17 cellular contexts compared by ENCODE assay signal in the genomic region with DNA sequence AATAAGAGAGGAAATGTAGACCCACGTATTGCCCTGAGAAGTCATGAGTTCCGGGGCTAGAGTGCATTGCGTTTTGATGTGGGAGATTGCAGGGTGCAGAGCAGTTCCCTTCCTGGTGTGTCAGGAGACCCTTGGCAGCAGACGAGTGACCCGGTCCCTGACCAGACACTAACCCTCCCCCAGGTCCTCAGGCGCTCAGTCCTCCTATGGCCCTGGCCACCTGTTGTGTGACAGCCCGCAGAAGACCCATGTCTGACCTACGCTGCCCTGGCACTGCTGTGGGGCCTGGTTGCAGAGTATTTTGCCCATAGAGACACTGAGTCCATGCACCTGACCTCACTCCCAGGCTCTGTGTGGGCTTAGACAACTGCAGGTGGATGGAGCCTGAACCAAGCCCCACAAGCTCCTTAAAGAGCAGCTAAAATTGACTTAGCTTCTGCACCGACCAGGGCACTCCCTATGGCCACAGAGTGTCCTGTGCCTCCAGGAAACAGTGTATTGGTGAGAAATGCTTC.
A peak's percentile ranks its signal among the peaks of the same experiment; 100 is the strongest.
DNase-seq lines count a peak whose midpoint lies in the region; ATAC-seq, FAIRE-seq and TF ChIP-seq lines count a peak whose summit lies in the region.
"Had no signal": no experiment of that assay in that cellular context is flagged by ENCODE, and none has a peak within 500 bp of the region (broad histone marks: within the 10 kb centered on the region; RNA-seq: fewer than 3 reads in every experiment).

No MANE protein-coding gene starts in this region.

- H3K4me3 Mint-ChIP-seq in WTC11: no peak overlapping the region
- H3K4me3 Mint-ChIP-seq: B cell; CD8-positive, alpha-beta T cell; H9 had no signal

- no peak for FAIRE-seq in frontal cortex (lab: Jason Lieb, UNC)
- FAIRE-seq: H1, HTR-8/SVneo had no signal

- peak; percentile 7 for DNase-seq in activated CD8-positive, alpha-beta memory T cell treated with anti-CD3 and anti-CD28 coated beads, Interleukin-2, amount 50 U/mL, for 48 hours
- DNase-seq in activated CD8-positive, alpha-beta memory T cell treated with anti-CD3 and anti-CD28 coated beads, Interleukin-2, amount 50 U/mL, for 4 hours: no peak
- peak; percentile 47 for DNase-seq in mesenteric fat pad (ENCODE audit: low spot score)
- DNase-seq in sigmoid colon: peak; percentile 37
- DNase-seq in vagina (ENCODE audit: extremely low spot score in 2 of 2): peak; percentile 40
- DNase-seq in frontal cortex (ENCODE audit: low spot score in 2 of 2): no peak
- DNase-seq in WTC11 (ENCODE audit: low spot score): no peak
- DNase-seq: 8988T, Calu3, DMS79 treated with DMSO at 0.1 percent for 48 hours, GF-D8, H9 had no signal

- WGBS in sigmoid colon, 2 donors: 83 to 84% methylated on average over 9 of the region's 9 CpGs

- POLR2A ChIA-PET in WTC11 (lab: Charles Lee): no interaction called here

- H3K9me3 ChIP-seq in sigmoid colon (no peaks in the 10 kb centered on the region), vagina (no peaks in the 10 kb centered on the region)
- H3K9me3 ChIP-seq: BLaER1 treated with 17β-estradiol and CSF1 and Interleukin-3, amounts not matched to agents 10 nM and 100 nM had no signal

- TF ChIP-seq CTCF in sigmoid colon (IDR thresholded peaks at IDR 0.05) (no peak), vagina (IDR thresholded peaks at IDR 0.05) (no peak), WTC11 (IDR thresholded peaks at IDR 0.05) (no peak)

- TF ChIP-seq POLR2A in sigmoid colon (IDR thresholded peaks at IDR 0.05) (no peak), vagina (IDR thresholded peaks at IDR 0.05) (no peak)

- intact Hi-C loops in sigmoid colon (cut with DNase I) (no loop called here), vagina (cut with DNase I) (no loop called here)

- CTCF ChIA-PET in WTC11 (lab: Charles Lee): interaction anchor here (0.8 kb wide), 1 partner anchor 33 kb away, joined by 3 read pairs; no protein-coding TSS in a partner anchor

- H3K27ac ChIP-seq in sigmoid colon (no peak overlapping the region), vagina (no peak overlapping the region)
- H3K27ac ChIP-seq: BLaER1 treated with 17β-estradiol and CSF1 and Interleukin-3, amounts not matched to agents 10 nM and 100 nM had no signal

- H3K36me3 Mint-ChIP-seq in WTC11: peaks cover 2% of the 10 kb centered on the region; the same call in 1 of the 2 replicates
- H3K36me3 Mint-ChIP-seq: CD8-positive, alpha-beta T cell had no signal

- H3K36me3 ChIP-seq in sigmoid colon: no peaks in the 10 kb centered on the region
- H3K36me3 ChIP-seq in vagina: no peaks in the 10 kb centered on the region
- H3K36me3 ChIP-seq: BLaER1 treated with 17β-estradiol and CSF1 and Interleukin-3, amounts not matched to agents 10 nM and 100 nM had no signal

- H3K4me1 ChIP-seq in sigmoid colon: no peaks in the 10 kb centered on the region
- H3K4me1 ChIP-seq in vagina: no peaks in the 10 kb centered on the region
- H3K4me1 ChIP-seq: BLaER1 treated with 17β-estradiol and CSF1 and Interleukin-3, amounts not matched to agents 10 nM and 100 nM had no signal

- H3K27me3 ChIP-seq in sigmoid colon (peaks cover 0 to 5% (median 0%) of the 10 kb centered on the region in 3 donors), vagina (no peaks in the 10 kb centered on the region)
- H3K27me3 ChIP-seq: BLaER1 treated with 17β-estradiol and CSF1 and Interleukin-3, amounts not matched to agents 10 nM and 100 nM had no signal

- peaks cover 3% of the 10 kb centered on the region for H3K27me3 Mint-ChIP-seq in WTC11 (ENCODE audit: low read depth)

- no peak for TF ChIP-seq EP300 in sigmoid colon (IDR thresholded peaks at IDR 0.05)

- H3K4me3 ChIP-seq in sigmoid colon (no peak overlapping the region), vagina (no peak overlapping the region)
- H3K4me3 ChIP-seq: BLaER1 treated with 17β-estradiol and CSF1 and Interleukin-3, amounts not matched to agents 10 nM and 100 nM had no signal

- peaks cover 8% of the 10 kb centered on the region for H3K4me1 Mint-ChIP-seq in WTC11
- H3K4me1 Mint-ChIP-seq: B cell, H9 had no signal

- H3K27ac Mint-ChIP-seq in WTC11: no peak overlapping the region
- H3K27ac Mint-ChIP-seq: B cell; CD8-positive, alpha-beta T cell; H9 had no signal

- ATAC-seq in WTC11: no peak
- ATAC-seq: CD8-positive, alpha-beta T cell had no signal

- peaks cover 21% of the 10 kb centered on the region for H3K9me3 Mint-ChIP-seq in WTC11
- H3K9me3 Mint-ChIP-seq: CD8-positive, alpha-beta T cell had no signal

TF ChIP-seq in WTC11, 78 proteins besides CTCF, POLR2A, EP300 and RAD21 (continues in another document):
- TF ChIP-seq NR3C1 (CRISPR knock-in tag; conservative IDR thresholded peaks at IDR 0.05; ENCODE audit: low read depth) (no peak), NR2C2 (CRISPR knock-in tag; IDR thresholded peaks at IDR 0.05) (no peak), FOXJ3 (CRISPR knock-in tag; IDR thresholded peaks at IDR 0.05; ENCODE audit: borderline replicate concordance) (no peak), ZNF232 (CRISPR knock-in tag; IDR thresholded peaks at IDR 0.05) (no peak), NR1H2 (CRISPR knock-in tag; IDR thresholded peaks at IDR 0.05) (no peak), ZNF671 (CRISPR knock-in tag; IDR thresholded peaks at IDR 0.05) (no peak)
- TF ChIP-seq, protein P1, sequence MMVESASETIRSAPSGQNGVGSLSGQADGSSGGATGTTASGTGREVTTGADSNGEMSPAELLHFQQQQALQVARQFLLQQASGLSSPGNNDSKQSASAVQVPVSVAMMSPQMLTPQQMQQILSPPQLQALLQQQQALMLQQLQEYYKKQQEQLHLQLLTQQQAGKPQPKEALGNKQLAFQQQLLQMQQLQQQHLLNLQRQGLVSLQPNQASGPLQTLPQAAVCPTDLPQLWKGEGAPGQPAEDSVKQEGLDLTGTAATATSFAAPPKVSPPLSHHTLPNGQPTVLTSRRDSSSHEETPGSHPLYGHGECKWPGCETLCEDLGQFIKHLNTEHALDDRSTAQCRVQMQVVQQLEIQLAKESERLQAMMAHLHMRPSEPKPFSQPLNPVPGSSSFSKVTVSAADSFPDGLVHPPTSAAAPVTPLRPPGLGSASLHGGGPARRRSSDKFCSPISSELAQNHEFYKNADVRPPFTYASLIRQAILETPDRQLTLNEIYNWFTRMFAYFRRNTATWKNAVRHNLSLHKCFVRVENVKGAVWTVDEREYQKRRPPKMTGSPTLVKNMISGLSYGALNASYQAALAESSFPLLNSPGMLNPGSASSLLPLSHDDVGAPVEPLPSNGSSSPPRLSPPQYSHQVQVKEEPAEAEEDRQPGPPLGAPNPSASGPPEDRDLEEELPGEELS (CRISPR knock-in tag; IDR thresholded peaks at IDR 0.05): no peak
- TF ChIP-seq, protein P2, sequence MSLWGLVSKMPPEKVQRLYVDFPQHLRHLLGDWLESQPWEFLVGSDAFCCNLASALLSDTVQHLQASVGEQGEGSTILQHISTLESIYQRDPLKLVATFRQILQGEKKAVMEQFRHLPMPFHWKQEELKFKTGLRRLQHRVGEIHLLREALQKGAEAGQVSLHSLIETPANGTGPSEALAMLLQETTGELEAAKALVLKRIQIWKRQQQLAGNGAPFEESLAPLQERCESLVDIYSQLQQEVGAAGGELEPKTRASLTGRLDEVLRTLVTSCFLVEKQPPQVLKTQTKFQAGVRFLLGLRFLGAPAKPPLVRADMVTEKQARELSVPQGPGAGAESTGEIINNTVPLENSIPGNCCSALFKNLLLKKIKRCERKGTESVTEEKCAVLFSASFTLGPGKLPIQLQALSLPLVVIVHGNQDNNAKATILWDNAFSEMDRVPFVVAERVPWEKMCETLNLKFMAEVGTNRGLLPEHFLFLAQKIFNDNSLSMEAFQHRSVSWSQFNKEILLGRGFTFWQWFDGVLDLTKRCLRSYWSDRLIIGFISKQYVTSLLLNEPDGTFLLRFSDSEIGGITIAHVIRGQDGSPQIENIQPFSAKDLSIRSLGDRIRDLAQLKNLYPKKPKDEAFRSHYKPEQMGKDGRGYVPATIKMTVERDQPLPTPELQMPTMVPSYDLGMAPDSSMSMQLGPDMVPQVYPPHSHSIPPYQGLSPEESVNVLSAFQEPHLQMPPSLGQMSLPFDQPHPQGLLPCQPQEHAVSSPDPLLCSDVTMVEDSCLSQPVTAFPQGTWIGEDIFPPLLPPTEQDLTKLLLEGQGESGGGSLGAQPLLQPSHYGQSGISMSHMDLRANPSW (CRISPR knock-in tag; conservative IDR thresholded peaks at IDR 0.05; ENCODE audit: low read depth): no peak
- TF ChIP-seq, protein P3, sequence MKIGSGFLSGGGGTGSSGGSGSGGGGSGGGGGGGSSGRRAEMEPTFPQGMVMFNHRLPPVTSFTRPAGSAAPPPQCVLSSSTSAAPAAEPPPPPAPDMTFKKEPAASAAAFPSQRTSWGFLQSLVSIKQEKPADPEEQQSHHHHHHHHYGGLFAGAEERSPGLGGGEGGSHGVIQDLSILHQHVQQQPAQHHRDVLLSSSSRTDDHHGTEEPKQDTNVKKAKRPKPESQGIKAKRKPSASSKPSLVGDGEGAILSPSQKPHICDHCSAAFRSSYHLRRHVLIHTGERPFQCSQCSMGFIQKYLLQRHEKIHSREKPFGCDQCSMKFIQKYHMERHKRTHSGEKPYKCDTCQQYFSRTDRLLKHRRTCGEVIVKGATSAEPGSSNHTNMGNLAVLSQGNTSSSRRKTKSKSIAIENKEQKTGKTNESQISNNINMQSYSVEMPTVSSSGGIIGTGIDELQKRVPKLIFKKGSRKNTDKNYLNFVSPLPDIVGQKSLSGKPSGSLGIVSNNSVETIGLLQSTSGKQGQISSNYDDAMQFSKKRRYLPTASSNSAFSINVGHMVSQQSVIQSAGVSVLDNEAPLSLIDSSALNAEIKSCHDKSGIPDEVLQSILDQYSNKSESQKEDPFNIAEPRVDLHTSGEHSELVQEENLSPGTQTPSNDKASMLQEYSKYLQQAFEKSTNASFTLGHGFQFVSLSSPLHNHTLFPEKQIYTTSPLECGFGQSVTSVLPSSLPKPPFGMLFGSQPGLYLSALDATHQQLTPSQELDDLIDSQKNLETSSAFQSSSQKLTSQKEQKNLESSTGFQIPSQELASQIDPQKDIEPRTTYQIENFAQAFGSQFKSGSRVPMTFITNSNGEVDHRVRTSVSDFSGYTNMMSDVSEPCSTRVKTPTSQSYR (CRISPR knock-in tag; IDR thresholded peaks at IDR 0.05): no peak
- TF ChIP-seq, protein P4, sequence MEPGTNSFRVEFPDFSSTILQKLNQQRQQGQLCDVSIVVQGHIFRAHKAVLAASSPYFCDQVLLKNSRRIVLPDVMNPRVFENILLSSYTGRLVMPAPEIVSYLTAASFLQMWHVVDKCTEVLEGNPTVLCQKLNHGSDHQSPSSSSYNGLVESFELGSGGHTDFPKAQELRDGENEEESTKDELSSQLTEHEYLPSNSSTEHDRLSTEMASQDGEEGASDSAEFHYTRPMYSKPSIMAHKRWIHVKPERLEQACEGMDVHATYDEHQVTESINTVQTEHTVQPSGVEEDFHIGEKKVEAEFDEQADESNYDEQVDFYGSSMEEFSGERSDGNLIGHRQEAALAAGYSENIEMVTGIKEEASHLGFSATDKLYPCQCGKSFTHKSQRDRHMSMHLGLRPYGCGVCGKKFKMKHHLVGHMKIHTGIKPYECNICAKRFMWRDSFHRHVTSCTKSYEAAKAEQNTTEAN (CRISPR knock-in tag; IDR thresholded peaks at IDR 0.05): no peak

Comparison
In these comparisons a context has a peak if more than half of its experiments do, and no peak if none do; other contexts are left out.
1. DNase-seq: peak in activated CD8-positive, alpha-beta memory T cell treated with anti-CD3 and anti-CD28 coated beads, Interleukin-2, amount 50 U/mL, for 48 hours (single experiment), mesenteric fat pad (single experiment), sigmoid colon (single experiment) and vagina (2 of 2); none in activated CD8-positive, alpha-beta memory T cell treated with anti-CD3 and anti-CD28 coated beads, Interleukin-2, amount 50 U/mL, for 4 hours (single experiment), frontal cortex (0 of 2) and WTC11 (single experiment).